In the genomic region with DNA sequence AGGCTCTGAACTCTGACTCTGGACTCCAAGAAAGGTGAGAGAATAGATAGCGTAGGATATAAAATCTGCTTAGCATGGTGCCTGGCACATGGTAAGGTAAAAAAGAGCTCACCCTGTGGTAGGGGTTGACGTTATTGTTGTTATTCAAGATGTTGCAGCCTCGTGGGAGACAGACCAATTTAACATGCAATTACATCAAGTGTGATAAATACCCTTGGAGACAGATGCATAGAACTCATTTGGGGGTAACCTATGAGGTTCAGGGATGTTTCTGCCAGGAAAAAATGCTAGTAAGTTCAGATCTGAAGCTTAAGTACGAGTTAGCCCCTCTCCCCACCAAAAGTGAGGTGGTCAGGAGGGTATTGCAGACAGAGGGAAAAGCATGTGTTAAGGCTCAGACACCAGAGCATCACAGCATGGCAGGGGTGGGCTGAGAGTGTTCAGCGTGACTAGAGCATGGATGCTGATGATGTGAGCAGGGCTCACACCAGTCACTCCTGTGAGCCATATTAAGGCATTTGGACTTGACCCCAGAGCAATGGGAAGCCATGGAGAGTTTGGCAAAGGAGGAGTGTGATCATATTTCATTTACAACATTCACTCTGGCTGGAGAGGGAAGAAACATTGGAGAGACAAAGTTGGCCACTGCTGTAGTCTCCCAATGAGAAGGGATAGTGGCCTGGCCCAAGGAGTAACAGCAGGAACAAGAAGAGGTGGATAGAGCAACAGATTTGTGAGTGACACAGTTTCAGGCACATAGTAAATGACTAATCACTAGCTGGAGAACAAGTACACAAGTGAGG, we compare ENCODE assay signal across 20 cellular contexts.
DNase-seq lines count a peak whose midpoint lies in the region; ATAC-seq and TF ChIP-seq lines count a peak whose summit lies in the region.
"Had no signal": no experiment of that assay in that cellular context is flagged by ENCODE, and none has a peak within 500 bp of the region (broad histone marks: within the 10 kb centered on the region; RNA-seq: fewer than 3 reads in every experiment).

No MANE protein-coding gene starts in this region.

- no peak overlapping the region for H2AK9ac ChIP-seq in IMR-90 (replicated peaks; ENCODE audit: low read depth, low read length, poor library complexity)

- no peak overlapping the region for H2BK15ac ChIP-seq in IMR-90 (ENCODE audit: low read depth, low read length)

- peak overlapping the region; percentile 23; the same call in 1 of the 2 replicates for H2AK5ac ChIP-seq in IMR-90 (ENCODE audit: low read depth, low read length)

- intact Hi-C loops in IMR-90 (cut with micrococcal nuclease), result no loop called here
- intact Hi-C loops in psoas muscle (cut with DNase I), result no loop called here
- intact Hi-C loops in activated naive CD4-positive, alpha-beta T cell treated with anti-CD3 and anti-CD28 coated beads for 36 hours (cut with micrococcal nuclease), result no loop called here

- no TSS peak for BruUV-seq in IMR-90 (replicated peaks; lab: Mats Ljungman, UMichigan)

- no peak overlapping the region for H3K9ac ChIP-seq in IMR-90 (ENCODE audit: low read depth, low read length)

- ATAC-seq in IMR-90 (ENCODE audit: low read depth) (peak; percentile 88), psoas muscle (peak; percentile 85 to 97 (median 94)), HG03025 (IDR thresholded peaks at IDR 0.05; ENCODE audit: low FRiP score, unreplicated experiment) (no peak)
- ATAC-seq: activated naive CD4-positive, alpha-beta T cell treated with anti-CD3 and anti-CD28 coated beads, Interleukin-2, amount 50 U/mL, for 72 hours; Panc1; T-cell; WTC11 had no signal

- WGBS in IMR-90 (ENCODE audit: extremely low coverage in 2 of 2, insufficient read length in 1 of 2), 2 experiments, result 80% methylated on average over 1 of the region's 5 CpGs; no CpG with 5 or more reads in 1 of the 2 experiments
- 56 to 59% (median 56%) methylated on average over 5 of the region's 5 CpGs for WGBS in psoas muscle, 3 donors

- H4K5ac ChIP-seq in IMR-90 (ENCODE audit: low read depth, low read length), result no peak overlapping the region

- no peaks in the 10 kb centered on the region for H3K36me3 Mint-ChIP-seq in activated naive CD4-positive, alpha-beta T cell treated with anti-CD3 and anti-CD28 coated beads for 36 hours (ENCODE audit: low read depth)
- H3K36me3 Mint-ChIP-seq: activated naive CD4-positive, alpha-beta T cell treated with anti-CD3 and anti-CD28 coated beads, Interleukin-2, amount 50 U/mL, for 72 hours; CD8-positive, alpha-beta memory T cell; T-cell; WTC11 had no signal

- no peaks in the 10 kb centered on the region for H3K79me1 ChIP-seq in IMR-90 (ENCODE audit: low read depth in 1 of 2, low read length in 2 of 2)

- CTCF ChIA-PET in IMR-90 (lab: Yijun Ruan, JAX), result no interaction called here
- CTCF ChIA-PET in activated naive CD4-positive, alpha-beta T cell treated with anti-CD3 and anti-CD28 coated beads for 36 hours (lab: Charles Lee), result interaction anchor here (0.6 to 1.3 kb wide), 4 partner anchors 54 to 853 kb away, joined by 3 read pairs; no protein-coding TSS in a partner anchor

- TF ChIP-seq CTCF in IMR-90 (conservative IDR thresholded peaks at IDR 0.05; ENCODE audit: low read depth, low read length), result no peak
- TF ChIP-seq CTCF in coronary artery (IDR thresholded peaks at IDR 0.05), result no peak
- no peak for TF ChIP-seq CTCF in psoas muscle (IDR thresholded peaks at IDR 0.05)

- H2BK120ac ChIP-seq in IMR-90 (ENCODE audit: low read depth, low read length), result no peak overlapping the region

- H3K56ac ChIP-seq in IMR-90 (ENCODE audit: extremely low read depth, insufficient read depth, low read length), result no peak overlapping the region

- TF ChIP-seq POLR2A in IMR-90 (IDR thresholded peaks at IDR 0.05; ENCODE audit: low read depth, low read length), result no peak

- H3K27me3 Mint-ChIP-seq in activated naive CD4-positive, alpha-beta T cell treated with anti-CD3 and anti-CD28 coated beads for 36 hours (ENCODE audit: low read depth), result peaks cover 2% of the 10 kb centered on the region

- 0 out of 2 replicates have a peak overlapping the region, but pooled peaks have one; percentile 27 for H3K23ac ChIP-seq in IMR-90 (ENCODE audit: low read depth, low read length)

- DNase-seq in EL (peak; percentile 37), IMR-90 (peak; percentile 82), coronary artery (ENCODE audit: low spot score) (peak; percentile 70), psoas muscle (no peak), hypothalamus (lab: John Stamatoyannopoulos, UW) (no peak)
- DNase-seq in activated naive CD4-positive, alpha-beta T cell treated with anti-CD3 and anti-CD28 coated beads for 36 hours, result no peak
- DNase-seq: CD8-positive, alpha-beta memory T cell; erythroblast; GDM1; mammary epithelial cell; NCI-H1048; NCI-H510A; stimulated activated CD4-positive, alpha-beta T cell treated with anti-CD3 and anti-CD28 coated beads, Interleukin-1b, Interleukin-23, amount 100 ng/mL, for 48 hours; T-cell had no signal

- no peaks in the 10 kb centered on the region for H3K9me1 ChIP-seq in IMR-90 (ENCODE audit: insufficient read depth, low read length)

- H3K27ac ChIP-seq in IMR-90 (ENCODE audit: insufficient read depth, low read length), result no peak overlapping the region
- no peak overlapping the region for H3K27ac ChIP-seq in coronary artery
- H3K27ac ChIP-seq in psoas muscle, result no peak overlapping the region
- H3K27ac ChIP-seq: tibial nerve had no signal

- H3K36me3 ChIP-seq in IMR-90 (ENCODE audit: control insufficient read depth, insufficient read depth, low read length), result no peaks in the 10 kb centered on the region
- no peaks in the 10 kb centered on the region for H3K36me3 ChIP-seq in psoas muscle (ENCODE audit: insufficient read depth in 1 of 2, low read depth in 1 of 2)
- H3K36me3 ChIP-seq: tibial nerve had no signal

- no peak for TF ChIP-seq RAD21 in IMR-90 (IDR thresholded peaks at IDR 0.05; ENCODE audit: low read length)

- no peak overlapping the region for H3K18ac ChIP-seq in IMR-90 (ENCODE audit: low read depth, low read length)

- H3K27me3 ChIP-seq in IMR-90 (ENCODE audit: control insufficient read depth, insufficient read depth, low read length) (peaks cover 22% of the 10 kb centered on the region), psoas muscle (ENCODE audit: insufficient read depth in 3 of 3, low read length in 2 of 3) (peaks cover 0 to 4% (median 0%) of the 10 kb centered on the region in 3 donors)

- peaks cover 10% of the 10 kb centered on the region for H3K4me1 Mint-ChIP-seq in activated naive CD4-positive, alpha-beta T cell treated with anti-CD3 and anti-CD28 coated beads for 36 hours (ENCODE audit: low read depth)

- H3K4me2 ChIP-seq in IMR-90 (ENCODE audit: low read depth, low read length), result peak overlapping the region; percentile 11; the same call in 1 of the 2 replicates

- in situ Hi-C loops in IMR-90 (cut with MboI; ENCODE audit: low sequenced_read_pairs), result no loop called here

- peak overlapping the region; percentile 22; the same call in 1 of the 2 replicates for H3K14ac ChIP-seq in IMR-90 (replicated peaks; ENCODE audit: low read depth, low read length)

- H2BK5ac ChIP-seq in IMR-90 (ENCODE audit: low read depth, low read length, poor library complexity, severe bottlenecking), result no peak overlapping the region

- H3K4me3 Mint-ChIP-seq in activated naive CD4-positive, alpha-beta T cell treated with anti-CD3 and anti-CD28 coated beads for 36 hours, result no peak overlapping the region
- H3K4me3 Mint-ChIP-seq: CD8-positive, alpha-beta memory T cell; nephron; T-cell; WTC11 had no signal

- no peak overlapping the region for H3K4me3 ChIP-seq in IMR-90 (ENCODE audit: insufficient read depth, low read depth, low read length)
- H3K4me3 ChIP-seq in coronary artery, result no peak overlapping the region
- H3K4me3 ChIP-seq in psoas muscle, result no peak overlapping the region
- H3K4me3 ChIP-seq: tibial nerve had no signal

- H2BK20ac ChIP-seq in IMR-90 (ENCODE audit: low read depth, low read length), result peak overlapping the region; percentile 20; the same call in 1 of the 2 replicates

- POLR2A ChIA-PET in IMR-90 (lab: Charles Lee; ENCODE audit: unreplicated experiment), result no interaction called here

- no peak overlapping the region for H4K8ac ChIP-seq in IMR-90 (ENCODE audit: low read depth in 2 of 2, low read length in 2 of 2)

- no peak overlapping the region for H3K4ac ChIP-seq in IMR-90 (ENCODE audit: low read depth, low read length)

- H4K91ac ChIP-seq in IMR-90 (ENCODE audit: insufficient read depth, low read depth, low read length), result no peak overlapping the region

- H3K9me3 ChIP-seq in IMR-90 (ENCODE audit: control insufficient read depth, insufficient read depth, low read length) (no peaks in the 10 kb centered on the region), psoas muscle (no peaks in the 10 kb centered on the region)
- H3K9me3 ChIP-seq: tibial nerve had no signal

- no peaks in the 10 kb centered on the region for H4K20me1 ChIP-seq in IMR-90 (ENCODE audit: insufficient read depth, low read length)

- dilution Hi-C loops in IMR-90 (cut with HindIII; ENCODE audit: low sequenced_read_pairs, unreplicated experiment), result no loop called here

- no peak overlapping the region for H2AFZ ChIP-seq in IMR-90 (replicated peaks; ENCODE audit: low read length, poor library complexity)

- H3K4me1 ChIP-seq in IMR-90 (ENCODE audit: control insufficient read depth, insufficient read depth, low read length) (peaks cover 2% of the 10 kb centered on the region; the same call in 1 of the 2 replicates), psoas muscle (peaks cover 7% of the 10 kb centered on the region)

- H3K27ac Mint-ChIP-seq in activated naive CD4-positive, alpha-beta T cell treated with anti-CD3 and anti-CD28 coated beads for 36 hours, result no peak overlapping the region
- H3K27ac Mint-ChIP-seq: activated naive CD4-positive, alpha-beta T cell treated with anti-CD3 and anti-CD28 coated beads, Interleukin-2, amount 50 U/mL, for 72 hours; CD8-positive, alpha-beta memory T cell; nephron; T-cell; WTC11 had no signal

- no peaks in the 10 kb centered on the region for H3K9me3 Mint-ChIP-seq in activated naive CD4-positive, alpha-beta T cell treated with anti-CD3 and anti-CD28 coated beads for 36 hours
- H3K9me3 Mint-ChIP-seq: activated naive CD4-positive, alpha-beta T cell treated with anti-CD3 and anti-CD28 coated beads, Interleukin-2, amount 50 U/mL, for 72 hours; CD8-positive, alpha-beta memory T cell; T-cell; WTC11 had no signal

TF ChIP-seq in IMR-90, 13 proteins besides CTCF, POLR2A, EP300 and RAD21 (continues in another document):
- TF ChIP-seq CEBPB (IDR thresholded peaks at IDR 0.05; ENCODE audit: low read depth, low read length) (no peak), MAZ (IDR thresholded peaks at IDR 0.05; ENCODE audit: borderline replicate concordance, low read depth, low read length) (no peak), BHLHE40 (IDR thresholded peaks at IDR 0.05; ENCODE audit: low read depth, low read length) (no peak)

Comparison
In these comparisons a context has a peak if more than half of its experiments do, and no peak if none do; other contexts are left out.
1. DNase-seq: peak in EL (single experiment), IMR-90 (single experiment) and coronary artery (single experiment); none in psoas muscle (0 of 2), activated naive CD4-positive, alpha-beta T cell treated with anti-CD3 and anti-CD28 coated beads for 36 hours (single experiment) and hypothalamus (0 of 51).